ENCODE assay signal across 8 cellular contexts in the genomic region with DNA sequence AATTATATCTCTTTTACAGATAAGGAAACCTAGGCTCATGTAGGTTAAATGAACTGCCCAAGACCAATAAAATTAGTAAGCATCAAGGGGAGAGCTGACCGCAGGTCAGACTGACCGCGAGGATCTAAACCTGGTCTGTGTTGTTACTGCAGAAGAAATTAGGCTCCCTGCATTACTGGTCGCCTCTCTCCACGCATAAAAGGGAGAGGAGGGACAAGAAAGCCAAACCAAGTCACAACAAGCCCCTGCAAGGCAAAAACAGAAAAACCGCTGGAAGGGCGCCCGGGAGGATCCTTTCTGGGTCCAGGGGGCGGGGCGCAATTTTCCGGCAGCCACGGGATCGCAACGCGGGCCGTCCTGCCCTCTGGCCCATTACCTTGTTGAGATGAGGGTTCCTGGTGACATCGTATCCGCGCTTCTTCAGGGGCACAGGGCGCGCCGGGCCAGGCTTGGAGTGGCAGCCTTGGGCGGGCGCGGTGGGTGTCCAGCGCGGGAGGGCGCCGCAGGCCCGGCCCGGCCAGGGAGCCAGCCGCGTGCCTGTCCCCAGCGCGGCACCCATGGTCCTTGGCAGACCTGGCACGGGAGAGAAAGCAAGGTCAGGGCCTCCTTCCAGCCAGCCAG. TPM values are rescaled to one million over a fixed set of nuclear protein-coding genes. Genes with fewer than 3 reads are reported as not detected.
DNase-seq lines count a peak whose midpoint lies in the region; ATAC-seq and TF ChIP-seq lines count a peak whose summit lies in the region.

No MANE protein-coding gene starts in this region.

- ATAC-seq in GM21786 (IDR thresholded peaks at IDR 0.05; ENCODE audit: unreplicated experiment) = no peak

- peaks cover 42% of the 10 kb centered on the region for H3K27me3 ChIP-seq in endodermal cell (ENCODE audit: control insufficient read depth, insufficient read depth, low read length, poor library complexity, severe bottlenecking)
- no peaks in the 10 kb centered on the region for H3K27me3 ChIP-seq in suprapubic skin
- H3K27me3 ChIP-seq in HAP-1 (ENCODE audit: low read depth) = peaks cover 15% of the 10 kb centered on the region

- TF ChIP-seq CTCF in HFF-Myc (IDR thresholded peaks at IDR 0.05; ENCODE audit: low read depth, low read length, missing control alignments) (no peak), endodermal cell (conservative IDR thresholded peaks at IDR 0.05) (no peak), suprapubic skin (IDR thresholded peaks at IDR 0.05) (no peak)

- 4 to 8% methylated on average over 16 to 36 of the region's 36 CpGs for WGBS in endodermal cell (ENCODE audit: insufficient coverage in 1 of 2, insufficient read length in 1 of 2), 2 experiments
- 4% methylated on average over 16 of the region's 36 CpGs for WGBS in suprapubic skin

- no peaks in the 10 kb centered on the region for H3K9me3 Mint-ChIP-seq in endodermal cell

- H3K4me3 ChIP-seq in HFF-Myc (replicated peaks; ENCODE audit: low read depth, low read length) = peak overlapping the region; percentile 61
- H3K4me3 ChIP-seq in endodermal cell (ENCODE audit: low read length) = peak overlapping the region; percentile 67
- H3K4me3 ChIP-seq in suprapubic skin = peak overlapping the region; percentile 67
- H3K4me3 ChIP-seq in HAP-1 = no peak overlapping the region

- H3K4me1 ChIP-seq in endodermal cell (ENCODE audit: control insufficient read depth, insufficient read depth, low read length) (peaks cover 9% of the 10 kb centered on the region), suprapubic skin (peaks cover 30% of the 10 kb centered on the region), HAP-1 (no peaks in the 10 kb centered on the region)

- H3K9me3 ChIP-seq in endodermal cell (ENCODE audit: control insufficient read depth, low read length) = no peaks in the 10 kb centered on the region
- no peaks in the 10 kb centered on the region for H3K9me3 ChIP-seq in suprapubic skin
- H3K9me3 ChIP-seq in HAP-1 = no peaks in the 10 kb centered on the region

- TF ChIP-seq EP300 in suprapubic skin (IDR thresholded peaks at IDR 0.05) = no peak

- H3K4me3 Mint-ChIP-seq in endodermal cell = peak overlapping the region; percentile 58

- no peak overlapping the region for H3K27ac ChIP-seq in endodermal cell (ENCODE audit: low read depth, low read length)
- peak overlapping the region; percentile 85 for H3K27ac ChIP-seq in suprapubic skin

- no peaks in the 10 kb centered on the region for H3K36me3 Mint-ChIP-seq in endodermal cell (ENCODE audit: low read depth)

- no peak overlapping the region for H3K9ac ChIP-seq in endodermal cell (ENCODE audit: extremely low read depth, low read length, poor library complexity, severe bottlenecking)

- DNase-seq in D341Med (ENCODE audit: low spot score) = peak; percentile 33
- DNase-seq in HFF-Myc (ENCODE audit: extremely low read depth, low read depth) = no peak
- DNase-seq in SW480 (ENCODE audit: low spot score) = peak; percentile 54
- DNase-seq in endodermal cell = peak; percentile 75
- peak; percentile 94 for DNase-seq in mesenteric fat pad (ENCODE audit: low spot score)
- DNase-seq in suprapubic skin (ENCODE audit: low spot score in 2 of 2) = peak; percentile 86
- DNase-seq in HAP-1 (ENCODE audit: low spot score in 2 of 2) = no peak

- peaks cover 28% of the 10 kb centered on the region for H3K4me1 Mint-ChIP-seq in endodermal cell

- H3K36me3 ChIP-seq in endodermal cell (ENCODE audit: control insufficient read depth, insufficient read depth, low read length) = no peaks in the 10 kb centered on the region
- no peaks in the 10 kb centered on the region for H3K36me3 ChIP-seq in suprapubic skin
- H3K36me3 ChIP-seq in HAP-1 (replicated peaks) = no peaks in the 10 kb centered on the region

- no peak overlapping the region for H3K27ac Mint-ChIP-seq in endodermal cell

- TF ChIP-seq POLR2A in suprapubic skin (IDR thresholded peaks at IDR 0.05) = peak in 1 of 2 donors; percentile 21

- peaks cover 57% of the 10 kb centered on the region for H3K27me3 Mint-ChIP-seq in endodermal cell (ENCODE audit: insufficient read depth)

- in situ Hi-C loops in HAP-1 (cut with MboI; ENCODE audit: low sequenced_read_pairs) = no loop called here

RNA-seq across cellular contexts. Expression of a gene that starts 0.9 kb away (rescaled TPM):
- 1 to 10 TPM; 1.2 to 1.3 TPM for total RNA-seq in endodermal cell
- polyA plus RNA-seq in endodermal cell (2013, experiment 1 of 2) = 6.2 TPM
- 8.0 TPM for polyA plus RNA-seq in endodermal cell (2013, experiment 2 of 2)
- total RNA-seq in mesenteric fat pad = 49.4 TPM
- 10 to 100 TPM in 2 of 4 donors, 1 to 10 TPM in 2; 3.7 to 17.0 (median 9.4) TPM for total RNA-seq in suprapubic skin

Comparison
In these comparisons a context has a peak if more than half of its experiments do, and no peak if none do; other contexts are left out.
1. DNase-seq: peak in D341Med (single experiment), SW480 (single experiment), endodermal cell (single experiment), mesenteric fat pad (single experiment) and suprapubic skin (2 of 2); none in HFF-Myc (single experiment) and HAP-1 (0 of 2).